Comparison of ENCODE assay signal across 1 cellular context in the genomic region with DNA sequence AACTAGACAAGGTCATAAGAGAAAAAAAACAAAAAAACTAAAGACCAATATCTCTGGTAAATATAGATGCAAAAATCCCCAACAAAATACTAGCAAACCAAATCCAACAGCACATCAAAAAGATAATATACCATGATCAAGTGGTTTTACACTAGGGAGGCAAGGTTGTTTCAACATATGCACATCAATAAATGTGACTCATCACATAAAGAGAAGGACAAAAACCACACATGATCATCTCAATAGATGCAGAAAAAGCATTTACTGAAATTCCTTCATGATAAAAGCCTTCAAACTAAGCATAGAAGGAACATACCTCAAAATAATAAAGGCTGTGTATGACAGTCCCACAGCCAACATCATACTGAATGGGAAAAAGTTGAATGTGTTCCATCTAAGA.
TF ChIP-seq lines count a peak whose summit lies in the region.

No MANE protein-coding gene starts in this region.

TF ChIP-seq in SK-N-SH, 30 proteins besides CTCF, POLR2A, EP300 and RAD21 (continued from another document):
- TF ChIP-seq POLR2AphosphoS5 (IDR thresholded peaks at IDR 0.05; ENCODE audit: low read depth, low read length), result no peak
- TF ChIP-seq RXRA (IDR thresholded peaks at IDR 0.05; ENCODE audit: borderline replicate concordance, low read depth), result no peak
- TF ChIP-seq, protein P1, sequence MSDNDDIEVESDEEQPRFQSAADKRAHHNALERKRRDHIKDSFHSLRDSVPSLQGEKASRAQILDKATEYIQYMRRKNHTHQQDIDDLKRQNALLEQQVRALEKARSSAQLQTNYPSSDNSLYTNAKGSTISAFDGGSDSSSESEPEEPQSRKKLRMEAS (IDR thresholded peaks at IDR 0.05; ENCODE audit: low read depth), result no peak
- no peak for TF ChIP-seq CHD2 (IDR thresholded peaks at IDR 0.05; ENCODE audit: low read length, partially characterized antibody)
- TF ChIP-seq REST (IDR thresholded peaks at IDR 0.05; ENCODE audit: low read depth, low read length), result no peak
- TF ChIP-seq FOSL2 (IDR thresholded peaks at IDR 0.05; ENCODE audit: borderline replicate concordance, low read depth), result no peak
- TF ChIP-seq FOXM1 (IDR thresholded peaks at IDR 0.05; ENCODE audit: low read depth), result no peak
- TF ChIP-seq, protein P2, sequence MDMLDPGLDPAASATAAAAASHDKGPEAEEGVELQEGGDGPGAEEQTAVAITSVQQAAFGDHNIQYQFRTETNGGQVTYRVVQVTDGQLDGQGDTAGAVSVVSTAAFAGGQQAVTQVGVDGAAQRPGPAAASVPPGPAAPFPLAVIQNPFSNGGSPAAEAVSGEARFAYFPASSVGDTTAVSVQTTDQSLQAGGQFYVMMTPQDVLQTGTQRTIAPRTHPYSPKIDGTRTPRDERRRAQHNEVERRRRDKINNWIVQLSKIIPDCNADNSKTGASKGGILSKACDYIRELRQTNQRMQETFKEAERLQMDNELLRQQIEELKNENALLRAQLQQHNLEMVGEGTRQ (IDR thresholded peaks at IDR 0.05; ENCODE audit: borderline replicate concordance, low read depth, low read length), result no peak
- TF ChIP-seq TEAD4 (IDR thresholded peaks at IDR 0.05; ENCODE audit: borderline replicate concordance, insufficient read depth), result no peak
